In genomic region chr4:20723019-20723418, GRCh38 we compare ENCODE assay signal across 28 cellular contexts. TPM values are rescaled to one million over a fixed set of nuclear protein-coding genes. Genes with fewer than 3 reads are reported as not detected.
DNase-seq lines count a peak whose midpoint lies in the region; ATAC-seq and TF ChIP-seq lines count a peak whose summit lies in the region.
"Had no signal": no experiment of that assay in that cellular context is flagged by ENCODE, and none has a peak within 500 bp of the region (broad histone marks: within the 10 kb centered on the region; RNA-seq: fewer than 3 reads in every experiment).

No MANE protein-coding gene starts in this region.

- H3K79me2 ChIP-seq in osteoblast (ENCODE audit: insufficient read depth, low read length), result no peaks in the 10 kb centered on the region

- no peak for ATAC-seq in activated CD4-positive, CD25-positive, alpha-beta regulatory T cell treated with anti-CD3 and anti-CD28 coated beads, Interleukin-2, amount 50 U/mL, for 24 hours
- ATAC-seq: naive thymus-derived CD8-positive, alpha-beta T cell had no signal

- intact Hi-C loops in posterior cingulate gyrus (cut with DNase I), result no loop called here
- intact Hi-C loops in stomach (cut with DNase I; ENCODE audit: low total_unique reads), result no loop called here

- H3K4me3 ChIP-seq in epithelial cell of esophagus (ENCODE audit: low read length) (no peak overlapping the region), osteoblast (ENCODE audit: insufficient read depth, low read length) (no peak overlapping the region), stomach (no peak overlapping the region)
- H3K4me3 ChIP-seq: adrenal gland, cardiac muscle cell, tibial nerve had no signal

- no peak overlapping the region for H3K4me2 ChIP-seq in osteoblast (ENCODE audit: insufficient read depth, low read length)

- no peak overlapping the region for H2AFZ ChIP-seq in osteoblast (ENCODE audit: low read length)

- H3K27ac ChIP-seq in osteoblast (ENCODE audit: low read depth, low read length) (no peak overlapping the region), stomach (no peak overlapping the region)
- H3K27ac ChIP-seq: adrenal gland, cardiac muscle cell, tibial nerve, VCaP had no signal

- DNase-seq in EL, result peak; percentile 31
- peak; percentile 37 for DNase-seq in NCI-H226
- DNase-seq in epithelial cell of esophagus (ENCODE audit: low read depth), result peak; percentile 67
- DNase-seq in osteoblast (ENCODE audit: insufficient read length, low spot score, missing footprints), result peak; percentile 52
- no peak for DNase-seq in posterior cingulate gyrus
- no peak for DNase-seq in stomach
- DNase-seq: ACHN; activated CD4-positive, alpha-beta T cell treated with anti-CD3 and anti-CD28 coated beads for 48 hours; activated naive CD4-positive, alpha-beta T cell treated with anti-CD3 and anti-CD28 coated beads for 36 hours; adrenal gland; C1 segment of cervical spinal cord; COR-L47; endodermal cell; glutamatergic neuron; islet precursor cell; Karpas-422; naive thymus-derived CD8-positive, alpha-beta T cell; NCI-H1048; NCI-H187 treated with DMSO at 0.1 percent for 48 hours; NCI-H2171 treated with DMSO at 0.1 percent for 48 hours; NCI-H524 treated with DMSO at 0.1 percent for 48 hours; retina; Right ventricle myocardium superior; stimulated activated CD4-positive, alpha-beta T cell treated with anti-CD3 and anti-CD28 coated beads, Interleukin-2, amount 100 ng/mL, for 24 hours had no signal

- TF ChIP-seq CTCF in epithelial cell of esophagus (IDR thresholded peaks at IDR 0.05; ENCODE audit: insufficient read depth, low read depth, low read length, missing control alignments), result no peak
- no peak for TF ChIP-seq CTCF in osteoblast (IDR thresholded peaks at IDR 0.05; ENCODE audit: extremely low read depth, low read depth, low read length)
- no peak for TF ChIP-seq CTCF in stomach (IDR thresholded peaks at IDR 0.05)

- 47 to 83% (median 62%) methylated on average over 3 of the region's 3 CpGs for WGBS in stomach, 5 donors

- TF ChIP-seq POLR2A in stomach (IDR thresholded peaks at IDR 0.05), result no peak

- H3K4me1 ChIP-seq in osteoblast (ENCODE audit: insufficient read depth, low read length) (no peaks in the 10 kb centered on the region), stomach (no peaks in the 10 kb centered on the region)
- H3K4me1 ChIP-seq: adrenal gland, tibial nerve had no signal

- H3K27me3 ChIP-seq in osteoblast (ENCODE audit: insufficient read depth, low read length) (no peaks in the 10 kb centered on the region), stomach (no peaks in the 10 kb centered on the region)
- H3K27me3 ChIP-seq: adrenal gland, cardiac muscle cell, tibial nerve had no signal

- H3K9me3 ChIP-seq in osteoblast (ENCODE audit: low read depth, low read length) (no peaks in the 10 kb centered on the region), stomach (peaks cover 0 to 26% (median 16%) of the 10 kb centered on the region in 4 donors)
- H3K9me3 ChIP-seq: adrenal gland had no signal

- H3K36me3 ChIP-seq in osteoblast (ENCODE audit: insufficient read depth, low read length) (peaks cover 15% of the 10 kb centered on the region), stomach (peaks cover 37 to 92% (median 90%) of the 10 kb centered on the region in 4 donors)

- no peak for TF ChIP-seq EP300 in stomach (IDR thresholded peaks at IDR 0.05)

- no peaks in the 10 kb centered on the region for H4K20me1 ChIP-seq in osteoblast (ENCODE audit: insufficient read depth, low read length)

RNA-seq across cellular contexts. Expression of gene PACRGL, which starts 22.8 kb away (rescaled TPM):
- total RNA-seq in osteoblast, result 26.8 and 27.5 TPM in 2 replicates
- total RNA-seq in stomach, result 100 to 1,000 TPM in 1 of 5 donors, 10 to 100 TPM in 4; 34.2 to 223 (median 40.3) TPM
- polyA plus RNA-seq in stomach, result 10 to 100 TPM in 1 of 3 donors, 1 to 10 TPM in 2; 7.0 to 11.9 (median 7.6) TPM

Comparison
In these comparisons a context has a peak if more than half of its experiments do, and no peak if none do; other contexts are left out.
1. DNase-seq: peak in EL (single experiment), NCI-H226 (single experiment), epithelial cell of esophagus (single experiment) and osteoblast (single experiment); none in posterior cingulate gyrus (0 of 10) and stomach (single experiment).